ENCODE assay signal across 1 cellular context in genomic region chr2:42493885-42494433, GRCh38.
TF ChIP-seq lines count a peak whose summit lies in the region.

Gene KCNG3, minus strand, starts transcription at chr2:42493982. Its CDS starts 481 bp downstream, at chr2:42493501.

TF ChIP-seq in HepG2, 621 proteins besides CTCF, POLR2A, EP300 and RAD21 (continued from another document and continues in another):
- TF ChIP-seq MAX (IDR thresholded peaks at IDR 0.05) (peak; percentile 74), ZNF570 (CRISPR knock-in tag; IDR thresholded peaks at IDR 0.05; ENCODE audit: borderline replicate concordance) (no peak), YEATS2 (CRISPR knock-in tag; IDR thresholded peaks at IDR 0.05; ENCODE audit: borderline replicate concordance) (0 out of 2 replicates have a peak, but pooled peaks have one; percentile 23), THYN1 (CRISPR knock-in tag; IDR thresholded peaks at IDR 0.05; ENCODE audit: borderline replicate concordance, low read depth) (0 out of 2 replicates have a peak, but pooled peaks have one; percentile 49), SCMH1 (CRISPR knock-in tag; IDR thresholded peaks at IDR 0.05; ENCODE audit: borderline replicate concordance) (no peak), ZNF564 (CRISPR knock-in tag; IDR thresholded peaks at IDR 0.05) (peak; percentile 69; the same call in 1 of the 2 replicates), ZNF749 (CRISPR knock-in tag; IDR thresholded peaks at IDR 0.05; ENCODE audit: borderline replicate concordance) (peak; percentile 30; the same call in 1 of the 2 replicates), ZNF691 (CRISPR knock-in tag; IDR thresholded peaks at IDR 0.05; ENCODE audit: borderline replicate concordance, low read depth) (0 out of 2 replicates have a peak, but pooled peaks have one; percentile 10), ZNF839 (CRISPR knock-in tag; IDR thresholded peaks at IDR 0.05; ENCODE audit: borderline replicate concordance) (no peak), GMEB1 (CRISPR knock-in tag; IDR thresholded peaks at IDR 0.05; ENCODE audit: borderline replicate concordance) (peak; percentile 7; the same call in 1 of the 2 replicates), TRIM24 (CRISPR knock-in tag; IDR thresholded peaks at IDR 0.05) (0 out of 2 replicates have a peak, but pooled peaks have one; percentile 54), TFDP1 (CRISPR knock-in tag; IDR thresholded peaks at IDR 0.05; ENCODE audit: borderline replicate concordance) (peak; percentile 87; the same call in 1 of the 2 replicates), ZMYM3 (CRISPR knock-in tag; IDR thresholded peaks at IDR 0.05) (0 out of 2 replicates have a peak, but pooled peaks have one; percentile 4), ISX (CRISPR knock-in tag; conservative IDR thresholded peaks at IDR 0.05) (0 out of 2 replicates have a peak, but pooled peaks have one; percentile 34), TOE1 (CRISPR knock-in tag; IDR thresholded peaks at IDR 0.05) (0 out of 2 replicates have a peak, but pooled peaks have one; percentile 19), ZNF34 (CRISPR knock-in tag; IDR thresholded peaks at IDR 0.05; ENCODE audit: borderline replicate concordance) (no peak; the same call in 1 of the 2 replicates), ZNF432 (CRISPR knock-in tag; IDR thresholded peaks at IDR 0.05; ENCODE audit: borderline replicate concordance) (no peak), PREB (CRISPR knock-in tag; IDR thresholded peaks at IDR 0.05) (no peak), THAP9 (CRISPR knock-in tag; IDR thresholded peaks at IDR 0.05; ENCODE audit: borderline replicate concordance) (no peak), ZNF251 (CRISPR knock-in tag; IDR thresholded peaks at IDR 0.05) (no peak), KDM5A (IDR thresholded peaks at IDR 0.05; ENCODE audit: borderline replicate concordance, low read length) (no peak), ZBTB1 (CRISPR knock-in tag; IDR thresholded peaks at IDR 0.05; ENCODE audit: borderline replicate concordance) (no peak), TAF15 (IDR thresholded peaks at IDR 0.05; ENCODE audit: low read depth, low read length, poor library complexity, severe bottlenecking) (no peak), ADNP (CRISPR knock-in tag; IDR thresholded peaks at IDR 0.05) (no peak), REXO4 (CRISPR knock-in tag; IDR thresholded peaks at IDR 0.05; ENCODE audit: borderline replicate concordance) (no peak; the same call in 1 of the 2 replicates), SMARCE1 (IDR thresholded peaks at IDR 0.05; ENCODE audit: borderline replicate concordance) (no peak), ZNF343 (CRISPR knock-in tag; IDR thresholded peaks at IDR 0.05) (peak; percentile 46; the same call in 1 of the 2 replicates), SP4 (CRISPR knock-in tag; IDR thresholded peaks at IDR 0.05) (peak; percentile 79), HNRNPK (IDR thresholded peaks at IDR 0.05; ENCODE audit: low read depth, low read length, poor library complexity, severe bottlenecking) (peak; percentile 12), TOPORS (CRISPR knock-in tag; IDR thresholded peaks at IDR 0.05) (peak; percentile 84), KLF16 (CRISPR knock-in tag; IDR thresholded peaks at IDR 0.05) (peak; percentile 19 to 30; a peak in 1 of 4 replicates), DRAP1 (CRISPR knock-in tag; IDR thresholded peaks at IDR 0.05) (no peak; the same call in 1 of the 2 replicates), IRX3 (CRISPR knock-in tag; IDR thresholded peaks at IDR 0.05; ENCODE audit: borderline replicate concordance, low read depth) (peak; percentile 54; the same call in 1 of the 2 replicates), KLF12 (CRISPR knock-in tag; IDR thresholded peaks at IDR 0.05; ENCODE audit: borderline replicate concordance) (peak; percentile 69), GZF1 (CRISPR knock-in tag; IDR thresholded peaks at IDR 0.05) (no peak), YY1 (IDR thresholded peaks at IDR 0.05; ENCODE audit: insufficient read depth, insufficient replicate concordance, low read depth, low read length) (peak; percentile 56), POLR2G (IDR thresholded peaks at IDR 0.05; ENCODE audit: low read depth, low read length) (peak; percentile 83), ZBTB39 (CRISPR knock-in tag; IDR thresholded peaks at IDR 0.05) (peak; percentile 20; the same call in 1 of the 2 replicates), FOXA1 (IDR thresholded peaks at IDR 0.05) (no peak), FOXA1 (CRISPR knock-in tag; IDR thresholded peaks at IDR 0.05) (0 out of 2 replicates have a peak, but pooled peaks have one; percentile 2), ZNF331 (CRISPR knock-in tag; IDR thresholded peaks at IDR 0.05) (peak; percentile 74), CCAR2 (optimal IDR thresholded peaks at IDR 0.05; ENCODE audit: low read depth, low read length) (no peak), ZNF296 (CRISPR knock-in tag; conservative IDR thresholded peaks at IDR 0.05) (no peak), RERE (CRISPR knock-in tag; IDR thresholded peaks at IDR 0.05; ENCODE audit: low read depth) (peak; percentile 59; the same call in 1 of the 2 replicates), ZNF18 (CRISPR knock-in tag; IDR thresholded peaks at IDR 0.05; ENCODE audit: insufficient replicate concordance) (peak; percentile 0)
